ENCODE assay signal across 8 cellular contexts in the genomic region with DNA sequence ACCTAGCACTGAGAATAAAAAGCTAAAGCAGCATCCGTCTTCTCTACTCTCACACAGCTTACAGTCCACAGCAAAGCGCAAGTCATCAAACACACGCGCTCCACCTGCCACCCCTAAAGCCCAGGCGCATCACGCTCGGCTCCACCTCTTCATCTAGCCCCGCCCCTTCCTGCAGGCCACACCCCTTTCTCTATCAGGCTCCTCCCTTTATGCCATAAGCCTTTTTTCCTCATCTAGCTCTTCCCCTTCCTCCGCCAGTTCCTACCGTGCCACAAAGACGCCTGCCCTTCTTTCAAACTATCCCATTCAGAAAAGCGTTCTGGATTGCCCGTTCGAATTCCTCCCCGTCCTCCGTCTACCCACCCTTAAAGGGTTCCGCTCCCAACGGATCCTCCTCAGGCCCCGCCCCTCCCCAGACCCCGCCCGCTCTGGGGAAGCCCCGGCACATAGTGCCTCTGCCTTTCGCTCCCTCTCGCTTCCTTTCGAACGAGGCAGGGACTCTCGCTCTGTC. TPM values are rescaled to one million over a fixed set of nuclear protein-coding genes. Genes with fewer than 3 reads are reported as not detected.
DNase-seq lines count a peak whose midpoint lies in the region; ATAC-seq, FAIRE-seq and TF ChIP-seq lines count a peak whose summit lies in the region.

No MANE protein-coding gene starts in this region.

- ATAC-seq in HG03378 (IDR thresholded peaks at IDR 0.05; ENCODE audit: unreplicated experiment) (peak; percentile 77), left lobe of liver (peak; percentile 91)
- peak; percentile 80 to 83 for ATAC-seq in activated CD4-positive, CD25-positive, alpha-beta regulatory T cell treated with anti-CD3 and anti-CD28 coated beads, Interleukin-2, amount 50 U/mL, for 24 hours

- FAIRE-seq in GM19239 (lab: Jason Lieb, UNC) = no peak

- H3K27ac ChIP-seq in cingulate gyrus (ENCODE audit: low read depth, low read length) = peak overlapping the region; percentile 94

- peak; percentile 29 for DNase-seq in AG09319 (ENCODE audit: extremely low read depth, low read depth)
- DNase-seq in GM19239 (ENCODE audit: insufficient read length, low spot score) = peak; percentile 55
- peak; percentile 77 to 81 for DNase-seq in NCI-H446 (lab: John Stamatoyannopoulos, UW)
- peak; percentile 83 for DNase-seq in left lobe of liver (ENCODE audit: low spot score)
- peak; percentile 93 to 94 for DNase-seq in stimulated activated CD4-positive, alpha-beta T cell treated with anti-CD3 and anti-CD28 coated beads, Interleukin-2, amount 100 ng/mL, for 24 hours

- no peak for TF ChIP-seq CTCF in AG09319 (IDR thresholded peaks at IDR 0.05; ENCODE audit: low read depth, low read length)

RNA-seq across cellular contexts. Expression of a gene that starts 0.4 kb away (rescaled TPM):
- total RNA-seq in left lobe of liver = 2.0 TPM

RNA-seq across cellular contexts. Expression of a gene that starts 19.6 kb away (rescaled TPM):
- 74.0 TPM for total RNA-seq in left lobe of liver

RNA-seq across cellular contexts. Expression of a gene that starts 41.0 kb away (rescaled TPM):
- total RNA-seq in left lobe of liver = 13.7 TPM

Comparison
In these comparisons a context has a peak if more than half of its experiments do, and no peak if none do; other contexts are left out.
1. Peak in every context shown above with its lines: DNase-seq, ATAC-seq and H3K27ac ChIP-seq.
2. DNase-seq: peak in every context shown above with its lines; median percentile 94 in stimulated activated CD4-positive, alpha-beta T cell treated with anti-CD3 and anti-CD28 coated beads, Interleukin-2, amount 100 ng/mL, for 24 hours; 83 in left lobe of liver; 79 in NCI-H446; 55 in GM19239; 29 in AG09319.